9 cellular contexts compared by ENCODE assay signal in the genomic region with DNA sequence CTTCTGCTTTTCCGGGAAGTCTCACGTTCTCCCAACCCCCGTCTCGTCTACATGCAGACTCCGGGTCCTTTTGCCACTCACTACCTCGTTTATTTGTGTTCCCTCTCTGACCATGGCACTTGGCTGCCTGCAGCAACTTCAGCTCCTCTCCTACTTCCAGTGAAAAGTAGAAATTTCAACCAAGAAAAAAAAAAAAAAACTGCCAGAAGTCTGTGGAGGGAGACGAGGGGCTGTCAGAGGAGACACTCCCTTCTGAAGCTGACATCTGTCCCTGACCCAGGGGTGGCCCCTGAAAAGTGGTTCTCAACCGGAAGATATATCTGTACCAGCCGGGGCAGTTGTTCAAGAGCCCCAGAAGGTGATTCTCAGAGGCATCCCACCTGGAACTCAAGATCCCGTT. TPM values are rescaled to one million over a fixed set of nuclear protein-coding genes. Genes with fewer than 3 reads are reported as not detected.
A peak's percentile ranks its signal among the peaks of the same experiment; 100 is the strongest.
DNase-seq lines count a peak whose midpoint lies in the region; ATAC-seq and TF ChIP-seq lines count a peak whose summit lies in the region.
"Had no signal": no experiment of that assay in that cellular context is flagged by ENCODE, and none has a peak within 500 bp of the region (broad histone marks: within the 10 kb centered on the region; RNA-seq: fewer than 3 reads in every experiment).

No MANE protein-coding gene starts in this region.

- H3K4me1 ChIP-seq in endocrine pancreas (ENCODE audit: control insufficient read depth, insufficient read depth, low read length) (no peaks in the 10 kb centered on the region), gastroesophageal sphincter (peaks cover 0 to 28% (median 0%) of the 10 kb centered on the region in 3 donors)

- H3K4me3 ChIP-seq in LNCaP clone FGC (ENCODE audit: low read depth, low read length) (peak overlapping the region; percentile 46), endocrine pancreas (ENCODE audit: control insufficient read depth, insufficient read depth, low read length) (peak overlapping the region; percentile 60), gastroesophageal sphincter (no peak overlapping the region)

- no peak for TF ChIP-seq CTCF in LNCaP clone FGC (IDR thresholded peaks at IDR 0.05; ENCODE audit: control insufficient read depth, extremely low read depth, insufficient read depth)
- no peak for TF ChIP-seq CTCF in osteocyte (IDR thresholded peaks at IDR 0.05)
- no peak for TF ChIP-seq CTCF in gastroesophageal sphincter (IDR thresholded peaks at IDR 0.05)

- H3K27me3 Mint-ChIP-seq in T-helper 1 cell treated with Interleukin-12 subunit alpha and Interleukin-12 subunit beta and Interleukin-4 antibody, amounts not matched to agents 30 μg/mL and 1 μg/mL, for 36 hours (ENCODE audit: low read depth) = peaks cover 79% of the 10 kb centered on the region
- H3K27me3 Mint-ChIP-seq in osteocyte (ENCODE audit: unreplicated experiment) = peaks cover 60% of the 10 kb centered on the region

- TF ChIP-seq EP300 in gastroesophageal sphincter (IDR thresholded peaks at IDR 0.05) = no peak

- no peaks in the 10 kb centered on the region for H3K36me3 Mint-ChIP-seq in T-helper 1 cell treated with Interleukin-12 subunit alpha and Interleukin-12 subunit beta and Interleukin-4 antibody, amounts not matched to agents 30 μg/mL and 1 μg/mL, for 36 hours (ENCODE audit: low read depth)
- H3K36me3 Mint-ChIP-seq in osteocyte (ENCODE audit: unreplicated experiment) = no peaks in the 10 kb centered on the region

- 35 to 37% methylated on average over 4 to 9 of the region's 10 CpGs for WGBS in gastroesophageal sphincter (ENCODE audit: low coverage in 1 of 2), 2 donors

- no peak for ATAC-seq in gastroesophageal sphincter
- no peak for ATAC-seq in GM18505 (IDR thresholded peaks at IDR 0.05; ENCODE audit: unreplicated experiment)

- H3K27me3 ChIP-seq in endocrine pancreas (ENCODE audit: control insufficient read depth, insufficient read depth, low read length) (no peaks in the 10 kb centered on the region), gastroesophageal sphincter (peaks cover 78% of the 10 kb centered on the region)
- H3K27me3 ChIP-seq: testis had no signal

- peaks cover 5% of the 10 kb centered on the region for H3K4me1 Mint-ChIP-seq in T-helper 1 cell treated with Interleukin-12 subunit alpha and Interleukin-12 subunit beta and Interleukin-4 antibody, amounts not matched to agents 30 μg/mL and 1 μg/mL, for 36 hours (ENCODE audit: low read depth)
- H3K4me1 Mint-ChIP-seq in osteocyte (ENCODE audit: unreplicated experiment) = peaks cover 4% of the 10 kb centered on the region

- H3K9ac ChIP-seq in endocrine pancreas (ENCODE audit: control insufficient read depth, insufficient read depth, low read length) = no peak overlapping the region

- peak overlapping the region; percentile 52 for H3K4me3 Mint-ChIP-seq in T-helper 1 cell treated with Interleukin-12 subunit alpha and Interleukin-12 subunit beta and Interleukin-4 antibody, amounts not matched to agents 30 μg/mL and 1 μg/mL, for 36 hours
- H3K4me3 Mint-ChIP-seq in osteocyte (ENCODE audit: unreplicated experiment) = peak overlapping the region; percentile 45

- TF ChIP-seq POLR2A in gastroesophageal sphincter (IDR thresholded peaks at IDR 0.05) (no peak), GM18505 (IDR thresholded peaks at IDR 0.05; ENCODE audit: borderline replicate concordance, extremely low read depth, insufficient read depth, insufficient read length) (no peak)

- H3K27ac Mint-ChIP-seq in T-helper 1 cell treated with Interleukin-12 subunit alpha and Interleukin-12 subunit beta and Interleukin-4 antibody, amounts not matched to agents 30 μg/mL and 1 μg/mL, for 36 hours = no peak overlapping the region
- H3K27ac Mint-ChIP-seq in osteocyte (ENCODE audit: unreplicated experiment) = no peak overlapping the region

- DNase-seq in T-helper 1 cell (no peak), LNCaP clone FGC (ENCODE audit: low read depth) (no peak), osteocyte (ENCODE audit: extremely low spot score, unreplicated experiment) (no peak), NCI-H1930 (lab: John Stamatoyannopoulos, UW) (no peak)

- H3K9me3 ChIP-seq in endocrine pancreas (ENCODE audit: control insufficient read depth, low read length) (no peaks in the 10 kb centered on the region), gastroesophageal sphincter (no peaks in the 10 kb centered on the region)
- H3K9me3 ChIP-seq: testis had no signal

- no peaks in the 10 kb centered on the region for H3K9me3 Mint-ChIP-seq in T-helper 1 cell treated with Interleukin-12 subunit alpha and Interleukin-12 subunit beta and Interleukin-4 antibody, amounts not matched to agents 30 μg/mL and 1 μg/mL, for 36 hours
- H3K9me3 Mint-ChIP-seq in osteocyte (ENCODE audit: unreplicated experiment) = peaks cover 5% of the 10 kb centered on the region

- H3K27ac ChIP-seq in gastroesophageal sphincter = no peak overlapping the region
- H3K27ac ChIP-seq: testis had no signal

- H3K36me3 ChIP-seq in endocrine pancreas (ENCODE audit: control insufficient read depth, insufficient read depth, low read length) (no peaks in the 10 kb centered on the region), gastroesophageal sphincter (no peaks in the 10 kb centered on the region)

RNA-seq across cellular contexts. Expression of a gene that starts 0.7 kb away (rescaled TPM):
- total RNA-seq in osteocyte = not detected in 2 replicates
- total RNA-seq in gastroesophageal sphincter = 10 to 100 TPM in 1 of 4 donors, 1 to 10 TPM in 3; 1.9 to 18.3 (median 4.4) TPM

Comparison
In these comparisons a context has a peak if more than half of its experiments do, and no peak if none do; other contexts are left out.
1. H3K4me3 ChIP-seq: peak in LNCaP clone FGC (single experiment) and endocrine pancreas (single experiment); none in gastroesophageal sphincter (0 of 2).